18 cellular contexts compared by ENCODE assay signal in the genomic region with DNA sequence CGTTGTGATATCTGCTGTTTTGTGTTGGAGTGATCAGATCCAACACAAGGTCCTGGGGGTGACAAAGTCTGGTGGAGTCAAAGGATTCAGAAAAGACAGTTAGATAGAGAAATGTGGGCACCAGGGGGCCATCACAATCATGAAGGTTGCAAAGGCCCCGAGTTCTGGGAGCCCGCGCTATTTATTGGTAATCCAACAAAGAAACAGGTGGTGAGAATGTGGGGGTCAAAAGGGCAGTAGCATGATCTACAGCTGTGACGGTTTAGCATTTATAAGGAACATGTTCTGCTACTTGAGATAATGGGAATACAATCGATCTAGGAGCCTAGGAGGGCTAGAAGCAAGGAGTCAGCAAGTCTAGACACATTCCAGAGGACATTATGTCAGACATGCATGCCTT. TPM values are rescaled to one million over a fixed set of nuclear protein-coding genes. Genes with fewer than 3 reads are reported as not detected.
"Had no signal": no experiment of that assay in that cellular context is flagged by ENCODE, and none has a peak within 500 bp of the region (broad histone marks: within the 10 kb centered on the region; RNA-seq: fewer than 3 reads in every experiment).

No MANE protein-coding gene starts in this region.

RNA-seq across cellular contexts. Expression of gene UGT3A1, which starts 31.1 kb away (rescaled TPM):
- total RNA-seq: naive thymus-derived CD4-positive, alpha-beta T cell; natural killer cell; occipital lobe; osteoblast; ovary; right cardiac atrium; sigmoid colon; subcutaneous adipose tissue; temporal lobe; thoracic aorta; thyroid gland; tibial nerve; upper lobe of right lung; uterus had no signal
- polyA plus RNA-seq: naive thymus-derived CD4-positive, alpha-beta T cell; neural cell; ovary; right cardiac atrium; sigmoid colon; stomach had no signal

RNA-seq across cellular contexts. Expression of gene UGT3A2, which starts 44.4 kb away (rescaled TPM):
- total RNA-seq: ovary, psoas muscle, renal cortical epithelial cell, right cardiac atrium, stomach, subcutaneous adipose tissue, temporal lobe, thoracic aorta, thyroid gland, tibial nerve, upper lobe of right lung, uterus had no signal
- polyA plus RNA-seq: neural cell, psoas muscle had no signal
